9 cellular contexts compared by ENCODE assay signal in genomic region chr10:78657622-78658165, GRCh38.
A peak's percentile ranks its signal among the peaks of the same experiment; 100 is the strongest.
DNase-seq lines count a peak whose midpoint lies in the region; ATAC-seq and TF ChIP-seq lines count a peak whose summit lies in the region.
"Had no signal": no experiment of that assay in that cellular context is flagged by ENCODE, and none has a peak within 500 bp of the region (broad histone marks: within the 10 kb centered on the region; RNA-seq: fewer than 3 reads in every experiment).

No MANE protein-coding gene starts in this region.

- DNase-seq in ELF-1 (ENCODE audit: low read depth, low spot score): peak; percentile 84
- peak; percentile 66 for DNase-seq in activated T-cell treated with anti-CD3 and anti-CD28 coated beads for 48 hours (ENCODE audit: low read depth)
- DNase-seq in fibroblast of gingiva (ENCODE audit: low read depth): peak; percentile 28
- peak; percentile 11 to 74 (median 47) for DNase-seq in naive thymus-derived CD8-positive, alpha-beta T cell
- peak; percentile 16 for DNase-seq in stimulated activated naive B cell treated with anti-CD40 and anti-IgM and Interleukin-4, amounts not matched to agents 10 μg/mL and 1 μg/mL and 100 μg/mL, for 72 hours

- H4K20me1 ChIP-seq in OCI-LY3 (ENCODE audit: insufficient read depth, low read length): no peaks in the 10 kb centered on the region

- H3K27ac ChIP-seq in OCI-LY3 (ENCODE audit: low read length): no peak overlapping the region

- H3K27me3 Mint-ChIP-seq in naive thymus-derived CD8-positive, alpha-beta T cell: peaks cover 10 to 18% (median 14%) of the 10 kb centered on the region in 5 donors
- H3K27me3 Mint-ChIP-seq in stimulated activated naive B cell treated with anti-CD40 and anti-IgM and Interleukin-4, amounts not matched to agents 10 μg/mL and 1 μg/mL and 100 μg/mL, for 72 hours: peaks cover 9 to 18% of the 10 kb centered on the region in 2 donors

- H3K9me3 Mint-ChIP-seq in naive thymus-derived CD8-positive, alpha-beta T cell: no peaks in the 10 kb centered on the region
- H3K9me3 Mint-ChIP-seq in stimulated activated naive B cell treated with anti-CD40 and anti-IgM and Interleukin-4, amounts not matched to agents 10 μg/mL and 1 μg/mL and 100 μg/mL, for 72 hours: no peaks in the 10 kb centered on the region

- H3K27me3 ChIP-seq in OCI-LY3 (ENCODE audit: low read depth, low read length): peaks cover 24% of the 10 kb centered on the region

- no peak overlapping the region for H3K4me2 ChIP-seq in OCI-LY3 (ENCODE audit: low read length)

- H3K4me1 Mint-ChIP-seq in naive thymus-derived CD8-positive, alpha-beta T cell: no peaks in the 10 kb centered on the region
- H3K4me1 Mint-ChIP-seq in stimulated activated naive B cell treated with anti-CD40 and anti-IgM and Interleukin-4, amounts not matched to agents 10 μg/mL and 1 μg/mL and 100 μg/mL, for 72 hours: peaks cover 0 to 2% of the 10 kb centered on the region in 2 donors

- H3K79me2 ChIP-seq in OCI-LY3 (ENCODE audit: low read length): no peaks in the 10 kb centered on the region

- H3K36me3 Mint-ChIP-seq in naive thymus-derived CD8-positive, alpha-beta T cell: no peaks in the 10 kb centered on the region
- H3K36me3 Mint-ChIP-seq in stimulated activated naive B cell treated with anti-CD40 and anti-IgM and Interleukin-4, amounts not matched to agents 10 μg/mL and 1 μg/mL and 100 μg/mL, for 72 hours: no peaks in the 10 kb centered on the region
- H3K36me3 Mint-ChIP-seq: activated naive CD8-positive, alpha-beta T cell had no signal

- no peak overlapping the region for H3K9ac ChIP-seq in OCI-LY3 (ENCODE audit: low read length)

- no peak overlapping the region for H3K4me3 ChIP-seq in OCI-LY3 (ENCODE audit: low read length)

- H3K4me3 Mint-ChIP-seq in naive thymus-derived CD8-positive, alpha-beta T cell: no peak overlapping the region
- H3K4me3 Mint-ChIP-seq in stimulated activated naive B cell treated with anti-CD40 and anti-IgM and Interleukin-4, amounts not matched to agents 10 μg/mL and 1 μg/mL and 100 μg/mL, for 72 hours: no peak overlapping the region
- H3K4me3 Mint-ChIP-seq: activated naive CD8-positive, alpha-beta T cell had no signal

- no peak overlapping the region for H3K27ac Mint-ChIP-seq in naive thymus-derived CD8-positive, alpha-beta T cell
- H3K27ac Mint-ChIP-seq in stimulated activated naive B cell treated with anti-CD40 and anti-IgM and Interleukin-4, amounts not matched to agents 10 μg/mL and 1 μg/mL and 100 μg/mL, for 72 hours: no peak overlapping the region
- H3K27ac Mint-ChIP-seq: activated naive CD8-positive, alpha-beta T cell had no signal

- H3K4me1 ChIP-seq in OCI-LY3 (ENCODE audit: low read length): peaks cover 20% of the 10 kb centered on the region

- H2AFZ ChIP-seq in OCI-LY3 (ENCODE audit: low read depth, low read length): no peak overlapping the region

- POLR2A ChIA-PET in naive thymus-derived CD8-positive, alpha-beta T cell (lab: Charles Lee): no interaction called here

- peak; percentile 70 for TF ChIP-seq CTCF in OCI-LY3 (IDR thresholded peaks at IDR 0.05; ENCODE audit: low read depth, low read length)

- no peaks in the 10 kb centered on the region for H3K9me3 ChIP-seq in OCI-LY3 (ENCODE audit: insufficient read depth, low read length)

- ATAC-seq in HG03354 (IDR thresholded peaks at IDR 0.05; ENCODE audit: poor library complexity, severe bottlenecking, unreplicated experiment): peak; percentile 43
- ATAC-seq in naive thymus-derived CD8-positive, alpha-beta T cell: peak; percentile 62 to 73
- peak; percentile 83 to 85 for ATAC-seq in stimulated activated naive B cell treated with anti-CD40 and anti-IgM and Interleukin-4, amounts not matched to agents 10 μg/mL and 1 μg/mL and 100 μg/mL, for 72 hours (replicated peaks)
- ATAC-seq in HG02571 (IDR thresholded peaks at IDR 0.05; ENCODE audit: unreplicated experiment): no peak

- no peaks in the 10 kb centered on the region for H3K36me3 ChIP-seq in OCI-LY3 (replicated peaks; ENCODE audit: low read depth, low read length)

Comparison
In these comparisons a context has a peak if more than half of its experiments do, and no peak if none do; other contexts are left out.
1. DNase-seq: peak in every context shown above with its lines; median percentile 84 in ELF-1; 66 in activated T-cell treated with anti-CD3 and anti-CD28 coated beads for 48 hours; 47 in naive thymus-derived CD8-positive, alpha-beta T cell; 28 in fibroblast of gingiva; 16 in stimulated activated naive B cell treated with anti-CD40 and anti-IgM and Interleukin-4, amounts not matched to agents 10 μg/mL and 1 μg/mL and 100 μg/mL, for 72 hours.